ENCODE assay signal across 16 cellular contexts in genomic region chr13:44240611-44241010, GRCh38.
DNase-seq lines count a peak whose midpoint lies in the region; ATAC-seq lines count a peak whose summit lies in the region.
"Had no signal": no experiment of that assay in that cellular context is flagged by ENCODE, and none has a peak within 500 bp of the region (broad histone marks: within the 10 kb centered on the region; RNA-seq: fewer than 3 reads in every experiment).

No MANE protein-coding gene starts in this region.

- H3K9me3 ChIP-seq in BLaER1 (peaks cover 16% of the 10 kb centered on the region), KOPT-K1 (ENCODE audit: insufficient read depth, low read length, poor library complexity, severe bottlenecking) (no peaks in the 10 kb centered on the region)

- H3K27ac ChIP-seq in BLaER1 = peak overlapping the region; percentile 95
- H3K27ac ChIP-seq in KOPT-K1 (ENCODE audit: low read depth, low read length, poor library complexity, severe bottlenecking) = peak overlapping the region; percentile 2

- no peak overlapping the region for H3K4me3 ChIP-seq in BLaER1

- no peak overlapping the region for H3K9ac ChIP-seq in BLaER1

- H4K20me1 ChIP-seq in BLaER1 = no peaks in the 10 kb centered on the region

- H3K27me3 ChIP-seq in BLaER1 = no peaks in the 10 kb centered on the region

- no peaks in the 10 kb centered on the region for H3K36me3 ChIP-seq in BLaER1
- H3K36me3 ChIP-seq in KOPT-K1 (ENCODE audit: insufficient read depth, low read length) = no peaks in the 10 kb centered on the region

- peak; percentile 97 for DNase-seq in NCI-H82 treated with DMSO at 0.1 percent for 48 hours (lab: John Stamatoyannopoulos, UW; ENCODE audit: unreplicated experiment)
- peak; percentile 62 for DNase-seq in left kidney (ENCODE audit: low read depth, low spot score)
- DNase-seq in NOMO-1 treated with DMSO at 0.1 percent for 48 hours (lab: John Stamatoyannopoulos, UW; ENCODE audit: unreplicated experiment) = no peak
- DNase-seq: 8988T; C1 segment of cervical spinal cord; CD4-positive, CD25-positive, alpha-beta regulatory T cell; CD8-positive, alpha-beta memory T cell; COR-L47; GOT3; H7; HFFc6 had no signal

- H3K4me1 ChIP-seq in BLaER1 = peaks cover 81% of the 10 kb centered on the region

- ATAC-seq in GM18498 (IDR thresholded peaks at IDR 0.05; ENCODE audit: unreplicated experiment) = no peak
- no peak for ATAC-seq in HG03442 (IDR thresholded peaks at IDR 0.05; ENCODE audit: unreplicated experiment)
- ATAC-seq: HCT116 had no signal

- peak overlapping the region; percentile 82 for H3K4me2 ChIP-seq in BLaER1
